8 cellular contexts compared by ENCODE assay signal in genomic region chr10:59808896-59809643, GRCh38. TPM values are rescaled to one million over a fixed set of nuclear protein-coding genes. Genes with fewer than 3 reads are reported as not detected.
A peak's percentile ranks its signal among the peaks of the same experiment; 100 is the strongest.
DNase-seq lines count a peak whose midpoint lies in the region; ATAC-seq, FAIRE-seq and TF ChIP-seq lines count a peak whose summit lies in the region.

No MANE protein-coding gene starts in this region.

- peaks cover 7% of the 10 kb centered on the region for H3K36me3 Mint-ChIP-seq in T-helper 17 cell (ENCODE audit: low read depth)

- peak; percentile 33 for DNase-seq in NCI-H1105 treated with DMSO at 0.1 percent for 48 hours (lab: John Stamatoyannopoulos, UW)
- no peak for DNase-seq in NCI-H1105 (lab: John Stamatoyannopoulos, UW)
- peak; percentile 69 for DNase-seq in HEK293T (ENCODE audit: extremely low spot score)
- DNase-seq in M059J (ENCODE audit: low read depth): peak; percentile 44
- DNase-seq in T-helper 17 cell: peak in 1 of 3 donors; percentile 24
- peak; percentile 80 for DNase-seq in astrocyte of the hippocampus (ENCODE audit: low read depth, low spot score)
- peak; percentile 78 to 81 for DNase-seq in stimulated activated CD4-positive, alpha-beta T cell treated with anti-CD3 and anti-CD28 coated beads, Interleukin-2, amount 100 ng/mL, for 24 hours

- no peaks in the 10 kb centered on the region for H3K9me3 ChIP-seq in T-helper 17 cell (ENCODE audit: control insufficient read depth, low read length, poor library complexity, severe bottlenecking)

- POLR2A ChIA-PET in HEK293T (lab: Yijun Ruan, JAX): interaction anchor here (0.8 kb wide), 1 partner anchor 170 kb away, joined by 3 read pairs; no protein-coding TSS in a partner anchor

- H3K4me3 Mint-ChIP-seq in T-helper 17 cell: no peak overlapping the region

- CTCF ChIA-PET in HEK293T (lab: Yijun Ruan, JAX): interaction anchor here (0.9 kb wide), 1 partner anchor 185 kb away, joined by 3 read pairs; no protein-coding TSS in a partner anchor

- no peaks in the 10 kb centered on the region for H3K27me3 Mint-ChIP-seq in T-helper 17 cell

- H3K27ac Mint-ChIP-seq in T-helper 17 cell: peak overlapping the region; percentile 47

- peaks cover 3% of the 10 kb centered on the region for H3K4me1 Mint-ChIP-seq in T-helper 17 cell

- peak; percentile 9 for FAIRE-seq in islet of Langerhans (lab: Jason Lieb, UNC)

- ATAC-seq in T-helper 17 cell: peak; percentile 73

TF ChIP-seq in HEK293T, 16 proteins besides CTCF, POLR2A, EP300 and RAD21:
- TF ChIP-seq, protein P1, sequence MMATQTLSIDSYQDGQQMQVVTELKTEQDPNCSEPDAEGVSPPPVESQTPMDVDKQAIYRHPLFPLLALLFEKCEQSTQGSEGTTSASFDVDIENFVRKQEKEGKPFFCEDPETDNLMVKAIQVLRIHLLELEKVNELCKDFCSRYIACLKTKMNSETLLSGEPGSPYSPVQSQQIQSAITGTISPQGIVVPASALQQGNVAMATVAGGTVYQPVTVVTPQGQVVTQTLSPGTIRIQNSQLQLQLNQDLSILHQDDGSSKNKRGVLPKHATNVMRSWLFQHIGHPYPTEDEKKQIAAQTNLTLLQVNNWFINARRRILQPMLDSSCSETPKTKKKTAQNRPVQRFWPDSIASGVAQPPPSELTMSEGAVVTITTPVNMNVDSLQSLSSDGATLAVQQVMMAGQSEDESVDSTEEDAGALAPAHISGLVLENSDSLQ (IDR thresholded peaks at IDR 0.05): no peak
- TF ChIP-seq SP1 (IDR thresholded peaks at IDR 0.05): no peak
- TF ChIP-seq HDGF (IDR thresholded peaks at IDR 0.05; ENCODE audit: borderline replicate concordance): no peak
- TF ChIP-seq FOXM1 (IDR thresholded peaks at IDR 0.05; ENCODE audit: borderline replicate concordance): no peak
- no peak for TF ChIP-seq LEF1 (IDR thresholded peaks at IDR 0.05; ENCODE audit: borderline replicate concordance)
- TF ChIP-seq FOXA1 (IDR thresholded peaks at IDR 0.05): no peak
- no peak for TF ChIP-seq NFRKB (IDR thresholded peaks at IDR 0.05)
- TF ChIP-seq ZNF384 (IDR thresholded peaks at IDR 0.05): no peak
- no peak for TF ChIP-seq CTBP1 (IDR thresholded peaks at IDR 0.05; ENCODE audit: borderline replicate concordance)
- no peak for TF ChIP-seq FOXK2 (IDR thresholded peaks at IDR 0.05)
- no peak for TF ChIP-seq ELF4 (IDR thresholded peaks at IDR 0.05)
- no peak for TF ChIP-seq BHLHE40 (IDR thresholded peaks at IDR 0.05; ENCODE audit: borderline replicate concordance)
- no peak for TF ChIP-seq ARNT (IDR thresholded peaks at IDR 0.05)
- no peak for TF ChIP-seq TARDBP (IDR thresholded peaks at IDR 0.05)
- no peak for TF ChIP-seq SUZ12 (IDR thresholded peaks at IDR 0.05)
- no peak for TF ChIP-seq L3MBTL2 (conservative IDR thresholded peaks at IDR 0.05)

RNA-seq across cellular contexts. Expression of gene MRLN, which starts 55.8 kb away (rescaled TPM):
- total RNA-seq in M059J (2014; rRNA removed; shearing (Covaris generic)): not detected in 2 replicates
- total RNA-seq in T-helper 17 cell: under 1 TPM in 1 of 2 donors, not detected in 1; 0.35 TPM
